19 cellular contexts compared by ENCODE assay signal in the genomic region with DNA sequence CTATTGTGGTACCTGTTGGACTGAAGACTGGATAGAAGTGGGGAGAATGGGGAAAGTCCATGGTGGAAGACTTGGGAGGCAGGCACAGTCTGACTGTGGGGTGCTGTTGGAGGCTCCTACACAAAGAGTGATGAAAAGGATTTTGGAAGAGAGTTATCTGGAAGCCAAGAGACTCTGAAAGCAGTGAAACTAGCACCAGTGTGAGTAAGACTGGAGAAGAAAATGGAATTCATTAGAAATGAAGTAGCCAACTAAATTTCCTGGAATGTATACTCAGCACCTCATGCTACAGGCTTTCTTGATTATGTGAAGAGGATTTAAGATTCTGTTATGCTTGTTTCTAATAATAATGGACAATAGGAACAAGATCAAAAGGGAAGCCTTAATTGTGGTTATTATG. TPM values are rescaled to one million over a fixed set of nuclear protein-coding genes. Genes with fewer than 3 reads are reported as not detected.
DNase-seq lines count a peak whose midpoint lies in the region; ATAC-seq and TF ChIP-seq lines count a peak whose summit lies in the region.
"Had no signal": no experiment of that assay in that cellular context is flagged by ENCODE, and none has a peak within 500 bp of the region (broad histone marks: within the 10 kb centered on the region; RNA-seq: fewer than 3 reads in every experiment).

No MANE protein-coding gene starts in this region.

- H3K9me3 ChIP-seq in skeletal muscle satellite cell (replicated peaks; ENCODE audit: low read length), result no peaks in the 10 kb centered on the region
- H3K9me3 ChIP-seq: left lung had no signal

- no peak overlapping the region for H3K9ac ChIP-seq in skeletal muscle satellite cell (ENCODE audit: low read depth, low read length)

- H3K27me3 Mint-ChIP-seq in activated T-cell treated with anti-CD3 and anti-CD28 coated beads, Interleukin-2, amount 50 U/mL, for 24 hours, result no peaks in the 10 kb centered on the region
- no peaks in the 10 kb centered on the region for H3K27me3 Mint-ChIP-seq in activated naive CD8-positive, alpha-beta T cell
- H3K27me3 Mint-ChIP-seq: CD4-positive, alpha-beta memory T cell; naive thymus-derived CD4-positive, alpha-beta T cell had no signal

- no peak overlapping the region for H3K4me3 ChIP-seq in fibroblast of the aortic adventitia (ENCODE audit: low read depth, low read length)
- H3K4me3 ChIP-seq in skeletal muscle satellite cell (ENCODE audit: low read length), result no peak overlapping the region
- H3K4me3 ChIP-seq: left lung had no signal

- H3K36me3 ChIP-seq in skeletal muscle satellite cell (ENCODE audit: insufficient read depth, low read length), result peaks cover 55% of the 10 kb centered on the region

- no peaks in the 10 kb centered on the region for H3K27me3 ChIP-seq in skeletal muscle satellite cell (ENCODE audit: control insufficient read depth, insufficient read depth, low read length)
- H3K27me3 ChIP-seq: foreskin keratinocyte, left lung had no signal

- ATAC-seq in GM21381 (IDR thresholded peaks at IDR 0.05; ENCODE audit: unreplicated experiment), result no peak
- ATAC-seq: foreskin keratinocyte; naive thymus-derived CD4-positive, alpha-beta T cell had no signal

- H3K4me1 Mint-ChIP-seq in activated T-cell treated with anti-CD3 and anti-CD28 coated beads, Interleukin-2, amount 50 U/mL, for 24 hours (ENCODE audit: low read depth), result peaks cover 37% of the 10 kb centered on the region
- peaks cover 24% of the 10 kb centered on the region for H3K4me1 Mint-ChIP-seq in activated naive CD8-positive, alpha-beta T cell (ENCODE audit: low read depth)

- peak overlapping the region; percentile 1 for H3K4me2 ChIP-seq in skeletal muscle satellite cell (ENCODE audit: low read length)

- DNase-seq in activated T-cell treated with anti-CD3 and anti-CD28 coated beads, Interleukin-2, amount 50 U/mL, for 24 hours, result no peak
- DNase-seq in activated T-cell treated with anti-CD3 and anti-CD28 coated beads for 4 hours (no peak), fibroblast of the aortic adventitia (ENCODE audit: low read depth) (peak; percentile 43), DMS79 (lab: John Stamatoyannopoulos, UW) (no peak), middle frontal gyrus (ENCODE audit: extremely low spot score, low spot score) (no peak)
- DNase-seq: activated CD8-positive, alpha-beta memory T cell treated with anti-CD3 and anti-CD28 coated beads for 24 hours; activated effector memory CD4-positive, alpha-beta T cell treated with anti-CD3 and anti-CD28 coated beads, Interleukin-2, amount 50 U/mL, for 16 hours; CD4-positive, alpha-beta memory T cell; foreskin keratinocyte; left lung; naive thymus-derived CD4-positive, alpha-beta T cell; NCI-H1105 treated with DMSO at 0.1 percent for 48 hours; NCI-H2171; posterior cingulate gyrus; stimulated activated CD4-positive, alpha-beta T cell treated with anti-CD3 and anti-CD28 coated beads, Interleukin-12 subunit alpha, Interleukin-12 subunit beta, amount 100 ng/mL, for 4 hours; stimulated activated naive CD4-positive, alpha-beta T cell treated with Interleukin-2 at 50 U/mL for 16 hours had no signal

- peak overlapping the region; percentile 63 for H3K27ac Mint-ChIP-seq in activated T-cell treated with anti-CD3 and anti-CD28 coated beads, Interleukin-2, amount 50 U/mL, for 24 hours
- peak overlapping the region; percentile 66 for H3K27ac Mint-ChIP-seq in activated naive CD8-positive, alpha-beta T cell

- H3K4me3 Mint-ChIP-seq in activated T-cell treated with anti-CD3 and anti-CD28 coated beads, Interleukin-2, amount 50 U/mL, for 24 hours, result no peak overlapping the region
- H3K4me3 Mint-ChIP-seq in activated naive CD8-positive, alpha-beta T cell, result no peak overlapping the region
- H3K4me3 Mint-ChIP-seq: naive thymus-derived CD4-positive, alpha-beta T cell had no signal

- H3K36me3 Mint-ChIP-seq in activated T-cell treated with anti-CD3 and anti-CD28 coated beads, Interleukin-2, amount 50 U/mL, for 24 hours (ENCODE audit: low read depth), result peaks cover 96% of the 10 kb centered on the region
- H3K36me3 Mint-ChIP-seq in activated naive CD8-positive, alpha-beta T cell, result peaks cover 11% of the 10 kb centered on the region

- H3K9me3 Mint-ChIP-seq in activated T-cell treated with anti-CD3 and anti-CD28 coated beads, Interleukin-2, amount 50 U/mL, for 24 hours, result no peaks in the 10 kb centered on the region
- H3K9me3 Mint-ChIP-seq in activated naive CD8-positive, alpha-beta T cell (ENCODE audit: low read depth), result no peaks in the 10 kb centered on the region
- H3K9me3 Mint-ChIP-seq: naive thymus-derived CD4-positive, alpha-beta T cell had no signal

- no peak for TF ChIP-seq CTCF in fibroblast of the aortic adventitia (IDR thresholded peaks at IDR 0.05; ENCODE audit: insufficient read depth, low read length)

- peaks cover 32% of the 10 kb centered on the region for H3K4me1 ChIP-seq in skeletal muscle satellite cell (ENCODE audit: control insufficient read depth, insufficient read depth, low read length)
- H3K4me1 ChIP-seq: foreskin keratinocyte, left lung had no signal

RNA-seq across cellular contexts. Expression of a gene that starts 27.7 kb away (rescaled TPM):
- total RNA-seq in fibroblast of the aortic adventitia (ENCODE audit: low replicate concordance), result 83.3 and 119 TPM in 2 replicates
- total RNA-seq in skeletal muscle satellite cell (2012; rRNA removed), result 65.5 and 70.7 TPM in 2 replicates

RNA-seq across cellular contexts. Expression of a gene that starts 28.3 kb away (rescaled TPM):
- total RNA-seq in fibroblast of the aortic adventitia (ENCODE audit: low replicate concordance), result 85.2 and 88.6 TPM in 2 replicates
- 64.9 and 81.7 TPM in 2 replicates for total RNA-seq in skeletal muscle satellite cell (2012; rRNA removed)

RNA-seq across cellular contexts. Expression of a gene that starts 29.9 kb away (rescaled TPM):
- total RNA-seq in fibroblast of the aortic adventitia (ENCODE audit: low replicate concordance), result 3.5 and 13.1 TPM in 2 replicates
- total RNA-seq in skeletal muscle satellite cell (2012; rRNA removed), result 12.2 and 17.2 TPM in 2 replicates
